In genomic region chr4:8228319-8229250, GRCh38 we compare ENCODE assay signal across 1 cellular context.
TF ChIP-seq lines count a peak whose summit lies in the region.

No MANE protein-coding gene starts in this region.

TF ChIP-seq in GM12878, 131 proteins besides CTCF, POLR2A, EP300 and RAD21 (continued from another document and continues in another):
- TF ChIP-seq, protein P1, sequence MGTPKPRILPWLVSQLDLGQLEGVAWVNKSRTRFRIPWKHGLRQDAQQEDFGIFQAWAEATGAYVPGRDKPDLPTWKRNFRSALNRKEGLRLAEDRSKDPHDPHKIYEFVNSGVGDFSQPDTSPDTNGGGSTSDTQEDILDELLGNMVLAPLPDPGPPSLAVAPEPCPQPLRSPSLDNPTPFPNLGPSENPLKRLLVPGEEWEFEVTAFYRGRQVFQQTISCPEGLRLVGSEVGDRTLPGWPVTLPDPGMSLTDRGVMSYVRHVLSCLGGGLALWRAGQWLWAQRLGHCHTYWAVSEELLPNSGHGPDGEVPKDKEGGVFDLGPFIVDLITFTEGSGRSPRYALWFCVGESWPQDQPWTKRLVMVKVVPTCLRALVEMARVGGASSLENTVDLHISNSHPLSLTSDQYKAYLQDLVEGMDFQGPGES (IDR thresholded peaks at IDR 0.05) = no peak
- TF ChIP-seq SREBF1 (IDR thresholded peaks at IDR 0.05; ENCODE audit: low read length) (no peak), SUPT20H (IDR thresholded peaks at IDR 0.05; ENCODE audit: borderline replicate concordance, control insufficient read depth, low read depth, low read length) (no peak), ELK1 (IDR thresholded peaks at IDR 0.05; ENCODE audit: low read depth, low read length) (no peak), JUNB (IDR thresholded peaks at IDR 0.05) (peak; percentile 62), PKNOX1 (IDR thresholded peaks at IDR 0.05) (peak; percentile 63), SRF (IDR thresholded peaks at IDR 0.05; ENCODE audit: low read depth in 2 of 2, low read length in 2 of 2) (peak; percentile 27 to 43; a peak in 1 of 4 replicates), SP1 (IDR thresholded peaks at IDR 0.05; ENCODE audit: low read depth, low read length) (no peak), MXI1 (IDR thresholded peaks at IDR 0.05; ENCODE audit: low read depth, low read length) (peak; percentile 57; the same call in 1 of the 2 replicates), PAX5 (IDR thresholded peaks at IDR 0.05; ENCODE audit: borderline replicate concordance, low read depth, low read length) (peak; percentile 50; the same call in 1 of the 2 replicates), NR2F1 (conservative IDR thresholded peaks at IDR 0.05) (peak; percentile 99), NFIC (IDR thresholded peaks at IDR 0.05; ENCODE audit: low read depth, low read length) (peak; percentile 46), NBN (IDR thresholded peaks at IDR 0.05) (peak; percentile 81; the same call in 1 of the 2 replicates), CBFB (IDR thresholded peaks at IDR 0.05; ENCODE audit: low read depth) (peak; percentile 74), IKZF1 (conservative IDR thresholded peaks at IDR 0.05) (peak; percentile 91), SPI1 (IDR thresholded peaks at IDR 0.05; ENCODE audit: borderline replicate concordance, insufficient read depth, low read depth, low read length) (peak; percentile 20; the same call in 1 of the 2 replicates), TCF3 (IDR thresholded peaks at IDR 0.05; ENCODE audit: borderline replicate concordance, insufficient read depth, low read depth, low read length) (peak; percentile 89; the same call in 1 of the 2 replicates), MEF2B (IDR thresholded peaks at IDR 0.05; ENCODE audit: partially characterized antibody, poor library complexity, severe bottlenecking) (peak; percentile 72), BHLHE40 (IDR thresholded peaks at IDR 0.05; ENCODE audit: borderline replicate concordance in 1 of 2, low read depth in 2 of 2, low read length in 1 of 2) (peak; percentile 58 to 75), ATF2 (IDR thresholded peaks at IDR 0.05; ENCODE audit: low read length) (0 out of 2 replicates have a peak, but pooled peaks have one; percentile 29), TBL1XR1 (IDR thresholded peaks at IDR 0.05; ENCODE audit: low read depth, low read length) (no peak), GABPA (IDR thresholded peaks at IDR 0.05; ENCODE audit: low read depth) (no peak), ZNF592 (IDR thresholded peaks at IDR 0.05) (0 out of 2 replicates have a peak, but pooled peaks have one; percentile 39), EED (IDR thresholded peaks at IDR 0.05; ENCODE audit: low read depth) (peak; percentile 74), STAT3 (IDR thresholded peaks at IDR 0.05; ENCODE audit: low read depth, low read length) (no peak), ZNF274 (IDR thresholded peaks at IDR 0.05; ENCODE audit: insufficient read depth, insufficient read length) (no peak), YY1 (IDR thresholded peaks at IDR 0.05; ENCODE audit: low read depth, low read length) (no peak), HCFC1 (IDR thresholded peaks at IDR 0.05; ENCODE audit: low read length) (no peak), HDGF (IDR thresholded peaks at IDR 0.05) (peak; percentile 53; the same call in 1 of the 2 replicates), IKZF2 (IDR thresholded peaks at IDR 0.05) (peak; percentile 49 to 67; a peak in 2 of 4 replicates)
- TF ChIP-seq, protein P2, sequence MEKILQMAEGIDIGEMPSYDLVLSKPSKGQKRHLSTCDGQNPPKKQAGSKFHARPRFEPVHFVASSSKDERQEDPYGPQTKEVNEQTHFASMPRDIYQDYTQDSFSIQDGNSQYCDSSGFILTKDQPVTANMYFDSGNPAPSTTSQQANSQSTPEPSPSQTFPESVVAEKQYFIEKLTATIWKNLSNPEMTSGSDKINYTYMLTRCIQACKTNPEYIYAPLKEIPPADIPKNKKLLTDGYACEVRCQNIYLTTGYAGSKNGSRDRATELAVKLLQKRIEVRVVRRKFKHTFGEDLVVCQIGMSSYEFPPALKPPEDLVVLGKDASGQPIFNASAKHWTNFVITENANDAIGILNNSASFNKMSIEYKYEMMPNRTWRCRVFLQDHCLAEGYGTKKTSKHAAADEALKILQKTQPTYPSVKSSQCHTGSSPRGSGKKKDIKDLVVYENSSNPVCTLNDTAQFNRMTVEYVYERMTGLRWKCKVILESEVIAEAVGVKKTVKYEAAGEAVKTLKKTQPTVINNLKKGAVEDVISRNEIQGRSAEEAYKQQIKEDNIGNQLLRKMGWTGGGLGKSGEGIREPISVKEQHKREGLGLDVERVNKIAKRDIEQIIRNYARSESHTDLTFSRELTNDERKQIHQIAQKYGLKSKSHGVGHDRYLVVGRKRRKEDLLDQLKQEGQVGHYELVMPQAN (conservative IDR thresholded peaks at IDR 0.05) = no peak
- TF ChIP-seq, protein P3, sequence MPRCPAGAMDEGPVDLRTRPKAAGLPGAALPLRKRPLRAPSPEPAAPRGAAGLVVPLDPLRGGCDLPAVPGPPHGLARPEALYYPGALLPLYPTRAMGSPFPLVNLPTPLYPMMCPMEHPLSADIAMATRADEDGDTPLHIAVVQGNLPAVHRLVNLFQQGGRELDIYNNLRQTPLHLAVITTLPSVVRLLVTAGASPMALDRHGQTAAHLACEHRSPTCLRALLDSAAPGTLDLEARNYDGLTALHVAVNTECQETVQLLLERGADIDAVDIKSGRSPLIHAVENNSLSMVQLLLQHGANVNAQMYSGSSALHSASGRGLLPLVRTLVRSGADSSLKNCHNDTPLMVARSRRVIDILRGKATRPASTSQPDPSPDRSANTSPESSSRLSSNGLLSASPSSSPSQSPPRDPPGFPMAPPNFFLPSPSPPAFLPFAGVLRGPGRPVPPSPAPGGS (IDR thresholded peaks at IDR 0.05; ENCODE audit: borderline replicate concordance, insufficient read depth, low read depth, low read length, poor library complexity, severe bottlenecking) = no peak
- TF ChIP-seq, protein P4, sequence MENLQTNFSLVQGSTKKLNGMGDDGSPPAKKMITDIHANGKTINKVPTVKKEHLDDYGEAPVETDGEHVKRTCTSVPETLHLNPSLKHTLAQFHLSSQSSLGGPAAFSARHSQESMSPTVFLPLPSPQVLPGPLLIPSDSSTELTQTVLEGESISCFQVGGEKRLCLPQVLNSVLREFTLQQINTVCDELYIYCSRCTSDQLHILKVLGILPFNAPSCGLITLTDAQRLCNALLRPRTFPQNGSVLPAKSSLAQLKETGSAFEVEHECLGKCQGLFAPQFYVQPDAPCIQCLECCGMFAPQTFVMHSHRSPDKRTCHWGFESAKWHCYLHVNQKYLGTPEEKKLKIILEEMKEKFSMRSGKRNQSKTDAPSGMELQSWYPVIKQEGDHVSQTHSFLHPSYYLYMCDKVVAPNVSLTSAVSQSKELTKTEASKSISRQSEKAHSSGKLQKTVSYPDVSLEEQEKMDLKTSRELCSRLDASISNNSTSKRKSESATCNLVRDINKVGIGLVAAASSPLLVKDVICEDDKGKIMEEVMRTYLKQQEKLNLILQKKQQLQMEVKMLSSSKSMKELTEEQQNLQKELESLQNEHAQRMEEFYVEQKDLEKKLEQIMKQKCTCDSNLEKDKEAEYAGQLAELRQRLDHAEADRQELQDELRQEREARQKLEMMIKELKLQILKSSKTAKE (IDR thresholded peaks at IDR 0.05; ENCODE audit: low read depth, poor library complexity, severe bottlenecking) = peak; percentile 58
- TF ChIP-seq, protein P5, sequence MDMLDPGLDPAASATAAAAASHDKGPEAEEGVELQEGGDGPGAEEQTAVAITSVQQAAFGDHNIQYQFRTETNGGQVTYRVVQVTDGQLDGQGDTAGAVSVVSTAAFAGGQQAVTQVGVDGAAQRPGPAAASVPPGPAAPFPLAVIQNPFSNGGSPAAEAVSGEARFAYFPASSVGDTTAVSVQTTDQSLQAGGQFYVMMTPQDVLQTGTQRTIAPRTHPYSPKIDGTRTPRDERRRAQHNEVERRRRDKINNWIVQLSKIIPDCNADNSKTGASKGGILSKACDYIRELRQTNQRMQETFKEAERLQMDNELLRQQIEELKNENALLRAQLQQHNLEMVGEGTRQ (IDR thresholded peaks at IDR 0.05; ENCODE audit: borderline replicate concordance, low read depth, low read length) = peak; percentile 55
- TF ChIP-seq, protein P6, sequence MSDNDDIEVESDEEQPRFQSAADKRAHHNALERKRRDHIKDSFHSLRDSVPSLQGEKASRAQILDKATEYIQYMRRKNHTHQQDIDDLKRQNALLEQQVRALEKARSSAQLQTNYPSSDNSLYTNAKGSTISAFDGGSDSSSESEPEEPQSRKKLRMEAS (IDR thresholded peaks at IDR 0.05; ENCODE audit: low read depth, low read length) = peak; percentile 49; the same call in 1 of the 2 replicates
- TF ChIP-seq, protein P7, sequence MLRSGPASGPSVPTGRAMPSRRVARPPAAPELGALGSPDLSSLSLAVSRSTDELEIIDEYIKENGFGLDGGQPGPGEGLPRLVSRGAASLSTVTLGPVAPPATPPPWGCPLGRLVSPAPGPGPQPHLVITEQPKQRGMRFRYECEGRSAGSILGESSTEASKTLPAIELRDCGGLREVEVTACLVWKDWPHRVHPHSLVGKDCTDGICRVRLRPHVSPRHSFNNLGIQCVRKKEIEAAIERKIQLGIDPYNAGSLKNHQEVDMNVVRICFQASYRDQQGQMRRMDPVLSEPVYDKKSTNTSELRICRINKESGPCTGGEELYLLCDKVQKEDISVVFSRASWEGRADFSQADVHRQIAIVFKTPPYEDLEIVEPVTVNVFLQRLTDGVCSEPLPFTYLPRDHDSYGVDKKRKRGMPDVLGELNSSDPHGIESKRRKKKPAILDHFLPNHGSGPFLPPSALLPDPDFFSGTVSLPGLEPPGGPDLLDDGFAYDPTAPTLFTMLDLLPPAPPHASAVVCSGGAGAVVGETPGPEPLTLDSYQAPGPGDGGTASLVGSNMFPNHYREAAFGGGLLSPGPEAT (IDR thresholded peaks at IDR 0.05; ENCODE audit: low read depth) = peak; percentile 73; the same call in 1 of the 2 replicates
